Comparison of ENCODE assay signal across 16 cellular contexts in genomic region chr17:42474270-42474669, GRCh38.
"Had no signal": no experiment of that assay in that cellular context is flagged by ENCODE, and none has a peak within 500 bp of the region (broad histone marks: within the 10 kb centered on the region; RNA-seq: fewer than 3 reads in every experiment).

No MANE protein-coding gene starts in this region.

- H3K9me3 Mint-ChIP-seq: activated naive CD4-positive, alpha-beta T cell treated with anti-CD3 and anti-CD28 coated beads, Interleukin-2, amount 50 U/mL, for 24 hours; activated T-cell treated with anti-CD3 and anti-CD28 coated beads, Interleukin-2, amount 50 U/mL, for 72 hours had no signal

- H3K4me3 ChIP-seq: ascending aorta, esophagus muscularis mucosa, right lobe of liver, smooth muscle cell, thoracic aorta had no signal

- ATAC-seq: activated T-cell treated with anti-CD3 and anti-CD28 coated beads, Interleukin-2, amount 50 U/mL, for 72 hours; right lobe of liver had no signal

- H3K27ac ChIP-seq: ascending aorta, right lobe of liver, thoracic aorta had no signal

- H3K27ac Mint-ChIP-seq: activated naive CD4-positive, alpha-beta T cell treated with anti-CD3 and anti-CD28 coated beads, Interleukin-2, amount 50 U/mL, for 24 hours; activated T-cell treated with anti-CD3 and anti-CD28 coated beads, Interleukin-2, amount 50 U/mL, for 72 hours had no signal

- H3K9me3 ChIP-seq: ascending aorta, esophagus muscularis mucosa, right lobe of liver, thoracic aorta had no signal

- H3K4me1 ChIP-seq: ascending aorta, right lobe of liver had no signal

- DNase-seq: activated CD4-positive, alpha-beta T cell treated with anti-CD3 and anti-CD28 coated beads, Interleukin-2, amount 50 U/mL, for 4 hours; activated effector memory CD4-positive, alpha-beta T cell treated with anti-CD3 and anti-CD28 coated beads, Interleukin-2, amount 50 U/mL, for 16 hours; activated T-cell treated with anti-CD3 and anti-CD28 coated beads, Interleukin-2, amount 50 U/mL, for 72 hours; cerebellar nuclear complex; effector CD8-positive, alpha-beta T cell; hypothalamus; islet precursor cell; left colon; right lobe of liver; stimulated activated CD4-positive, alpha-beta T cell treated with anti-CD3 and anti-CD28 coated beads, Interleukin-4, amount 100 ng/mL, for 1 hour; SW 1271 had no signal

- H3K27me3 ChIP-seq: ascending aorta, esophagus muscularis mucosa, right lobe of liver had no signal

- H3K27me3 Mint-ChIP-seq: activated naive CD4-positive, alpha-beta T cell treated with anti-CD3 and anti-CD28 coated beads, Interleukin-2, amount 50 U/mL, for 24 hours had no signal

- H3K4me3 Mint-ChIP-seq: activated naive CD4-positive, alpha-beta T cell treated with anti-CD3 and anti-CD28 coated beads, Interleukin-2, amount 50 U/mL, for 24 hours; activated T-cell treated with anti-CD3 and anti-CD28 coated beads, Interleukin-2, amount 50 U/mL, for 72 hours had no signal
